Comparison of ENCODE assay signal across 28 cellular contexts in genomic region chr4:74612837-74613236, GRCh38.
"Had no signal": no experiment of that assay in that cellular context is flagged by ENCODE, and none has a peak within 500 bp of the region (broad histone marks: within the 10 kb centered on the region; RNA-seq: fewer than 3 reads in every experiment).

No MANE protein-coding gene starts in this region.

- H3K4me3 ChIP-seq: adrenal gland, ascending aorta, breast epithelium, cardiac muscle cell, colonic mucosa, dorsolateral prefrontal cortex, heart left ventricle had no signal

- H3K27ac ChIP-seq: adrenal gland, ascending aorta, breast epithelium, cardiac muscle cell, colonic mucosa, dorsolateral prefrontal cortex, heart left ventricle had no signal

- H3K9me3 ChIP-seq: adrenal gland, breast epithelium, colonic mucosa had no signal

- FAIRE-seq: frontal cortex had no signal

- H3K36me3 ChIP-seq: adrenal gland, ascending aorta, breast epithelium, cardiac muscle cell, colonic mucosa, heart left ventricle had no signal

- H3K4me1 ChIP-seq: adrenal gland, ascending aorta, breast epithelium, colonic mucosa had no signal

- H3K27me3 ChIP-seq: adrenal gland, ascending aorta, breast epithelium, cardiac muscle cell, colonic mucosa, dorsolateral prefrontal cortex, heart left ventricle had no signal

- DNase-seq: activated CD4-positive, alpha-beta memory T cell treated with anti-CD3 and anti-CD28 coated beads for 36 hours; activated CD4-positive, alpha-beta T cell treated with anti-CD3 and anti-CD28 coated beads for 36 hours; activated CD4-positive, alpha-beta T cell treated with anti-CD3 and anti-CD28 coated beads, Interleukin-2, amount 10 ng/mL, durations not matched to agents 24 days and 14 days; activated CD4-positive, CD25-positive, alpha-beta regulatory T cell; activated CD4-positive, CD25-positive, alpha-beta regulatory T cell treated with anti-CD3 and anti-CD28 coated beads, Interleukin-2, amount 50 U/mL, for 72 hours; activated CD8-positive, alpha-beta memory T cell treated with anti-CD3 and anti-CD28 coated beads, Interleukin-2, amount 10 ng/mL, durations not matched to agents 7 days and 5 days; activated CD8-positive, alpha-beta memory T cell treated with anti-CD3 and anti-CD28 coated beads, Interleukin-2, amount 50 U/mL, for 4 hours; activated CD8-positive, alpha-beta T cell treated with anti-CD3 and anti-CD28 coated beads, Interleukin-2, amount 10 ng/mL, durations not matched to agents 7 days and 5 days; activated effector memory CD4-positive, alpha-beta T cell treated with anti-CD3 and anti-CD28 coated beads, Interleukin-2, amount 50 U/mL, for 16 hours; activated naive CD4-positive, alpha-beta T cell treated with anti-CD3 and anti-CD28 coated beads for 36 hours; activated naive CD8-positive, alpha-beta T cell treated with anti-CD3 and anti-CD28 coated beads for 36 hours; activated naive CD8-positive, alpha-beta T cell treated with anti-CD3 and anti-CD28 coated beads, Interleukin-2, amount 50 U/mL, for 24 hours; activated T-cell treated with anti-CD3 and anti-CD28 coated beads, Interleukin-2, amount 50 U/mL, for 1 hour; activated T-cell treated with anti-CD3 and anti-CD28 coated beads, Interleukin-2, amount 50 U/mL, for 48 hours; adrenal gland; central memory CD4-positive, alpha-beta T cell; cerebellar nuclear complex; colonic mucosa; dorsolateral prefrontal cortex; effector memory CD4-positive, alpha-beta T cell; endodermal cell; foreskin fibroblast; heart left ventricle; T-helper 2 cell had no signal
